21 cellular contexts compared by ENCODE assay signal in the genomic region with DNA sequence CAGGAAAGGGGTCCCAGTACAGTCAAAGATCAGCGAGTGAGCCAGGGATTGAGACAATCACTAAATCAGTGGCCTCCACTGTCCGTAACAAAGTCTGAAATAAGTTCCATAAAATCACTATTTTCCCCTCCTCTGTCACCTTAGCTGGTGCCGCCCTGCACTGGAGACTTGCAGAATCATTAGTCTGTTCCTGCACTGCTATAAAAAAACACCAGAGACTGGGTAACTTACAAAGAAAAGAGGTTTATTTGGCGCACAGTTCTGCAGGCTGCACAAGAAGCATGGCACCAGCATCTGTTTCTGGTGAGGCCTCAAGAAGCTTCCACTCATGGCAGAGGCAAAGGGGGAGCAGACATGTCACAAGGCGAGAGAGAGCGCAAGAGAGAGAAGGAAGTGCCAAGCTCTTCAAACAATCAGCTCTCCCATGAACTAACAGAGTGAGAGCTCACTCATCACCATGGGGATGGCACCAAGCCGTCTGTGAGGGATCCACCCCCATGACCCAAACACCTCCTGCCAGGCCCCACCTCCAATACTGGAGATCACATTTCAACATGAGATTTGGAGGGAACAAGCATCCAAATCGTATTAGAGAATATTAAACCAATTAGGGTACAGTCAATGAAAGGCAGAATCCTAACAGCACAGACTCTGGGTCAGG.
DNase-seq lines count a peak whose midpoint lies in the region; ATAC-seq and TF ChIP-seq lines count a peak whose summit lies in the region.
"Had no signal": no experiment of that assay in that cellular context is flagged by ENCODE, and none has a peak within 500 bp of the region (broad histone marks: within the 10 kb centered on the region; RNA-seq: fewer than 3 reads in every experiment).

No MANE protein-coding gene starts in this region.

- H3K27ac ChIP-seq in RWPE2 (ENCODE audit: poor library complexity, severe bottlenecking): no peak overlapping the region
- no peak overlapping the region for H3K27ac ChIP-seq in endodermal cell (ENCODE audit: low read depth, low read length)
- H3K27ac ChIP-seq in suprapubic skin: no peak overlapping the region
- H3K27ac ChIP-seq: breast epithelium, tibial artery had no signal

- in situ Hi-C loops in Caki2 (cut with HindIII; ENCODE audit: low pct_unique_long_range_greater_than_20kb, low sequenced_read_pairs): no loop called here

- H3K4me3 Mint-ChIP-seq in endodermal cell: no peak overlapping the region
- H3K4me3 Mint-ChIP-seq: activated CD4-positive, alpha-beta T cell treated with anti-CD3 and anti-CD28 coated beads for 36 hours; activated naive CD4-positive, alpha-beta T cell treated with anti-CD3 and anti-CD28 coated beads for 36 hours; activated T-cell treated with anti-CD3 and anti-CD28 coated beads, Interleukin-2, amount 50 U/mL, for 4 hours; CD14-positive monocyte; natural killer cell; stimulated activated naive B cell treated with anti-CD40 and anti-IgM and Interleukin-4, amounts not matched to agents 10 μg/mL and 1 μg/mL and 100 μg/mL, for 72 hours; T-helper 1 cell treated with Interleukin-12 subunit alpha and Interleukin-12 subunit beta and Interleukin-4 antibody, amounts not matched to agents 30 μg/mL and 1 μg/mL, for 36 hours had no signal

- H3K27me3 Mint-ChIP-seq in endodermal cell (ENCODE audit: insufficient read depth): no peaks in the 10 kb centered on the region
- H3K27me3 Mint-ChIP-seq: activated CD4-positive, alpha-beta T cell treated with anti-CD3 and anti-CD28 coated beads for 36 hours; stimulated activated naive B cell treated with anti-CD40 and anti-IgM and Interleukin-4, amounts not matched to agents 10 μg/mL and 1 μg/mL and 100 μg/mL, for 72 hours had no signal

- H3K36me3 Mint-ChIP-seq in endodermal cell (ENCODE audit: low read depth): peaks cover 2% of the 10 kb centered on the region
- H3K36me3 Mint-ChIP-seq: CD14-positive monocyte; natural killer cell; stimulated activated naive B cell treated with anti-CD40 and anti-IgM and Interleukin-4, amounts not matched to agents 10 μg/mL and 1 μg/mL and 100 μg/mL, for 72 hours had no signal

- H3K36me3 ChIP-seq in RWPE2 (ENCODE audit: low read depth) (no peaks in the 10 kb centered on the region), endodermal cell (ENCODE audit: control insufficient read depth, insufficient read depth, low read length) (no peaks in the 10 kb centered on the region), suprapubic skin (no peaks in the 10 kb centered on the region)
- H3K36me3 ChIP-seq: breast epithelium, tibial artery had no signal

- peak; percentile 14 for DNase-seq in Caki2 (ENCODE audit: low read depth)
- peak; percentile 4 for DNase-seq in ELR (ENCODE audit: low read depth)
- DNase-seq in RWPE2 (ENCODE audit: low spot score): no peak
- no peak for DNase-seq in endodermal cell
- no peak for DNase-seq in suprapubic skin (ENCODE audit: low spot score in 2 of 2)
- DNase-seq: activated CD4-positive, alpha-beta T cell treated with anti-CD3 and anti-CD28 coated beads for 36 hours; activated naive CD4-positive, alpha-beta T cell treated with anti-CD3 and anti-CD28 coated beads for 36 hours; activated T-cell treated with anti-CD3 and anti-CD28 coated beads, Interleukin-2, amount 50 U/mL, for 4 hours; cortex of kidney; GDM1; natural killer cell; NCI-H1694; small intestine; stimulated activated naive B cell treated with anti-CD40 and anti-IgM and Interleukin-4, amounts not matched to agents 10 μg/mL and 1 μg/mL and 100 μg/mL, for 72 hours; tibial artery had no signal

- H3K27ac Mint-ChIP-seq in endodermal cell: peak overlapping the region; percentile 61
- H3K27ac Mint-ChIP-seq: activated CD4-positive, alpha-beta T cell treated with anti-CD3 and anti-CD28 coated beads for 36 hours; activated naive CD4-positive, alpha-beta T cell treated with anti-CD3 and anti-CD28 coated beads for 36 hours; natural killer cell; stimulated activated naive B cell treated with anti-CD40 and anti-IgM and Interleukin-4, amounts not matched to agents 10 μg/mL and 1 μg/mL and 100 μg/mL, for 72 hours; T-helper 1 cell treated with Interleukin-12 subunit alpha and Interleukin-12 subunit beta and Interleukin-4 antibody, amounts not matched to agents 30 μg/mL and 1 μg/mL, for 36 hours had no signal

- H3K9me3 Mint-ChIP-seq in endodermal cell: peaks cover 4% of the 10 kb centered on the region
- H3K9me3 Mint-ChIP-seq: natural killer cell had no signal

- no peak for TF ChIP-seq POLR2A in suprapubic skin (IDR thresholded peaks at IDR 0.05)

- H3K9me3 ChIP-seq in RWPE2 (ENCODE audit: severe bottlenecking) (no peaks in the 10 kb centered on the region), endodermal cell (ENCODE audit: control insufficient read depth, low read length) (no peaks in the 10 kb centered on the region), suprapubic skin (no peaks in the 10 kb centered on the region)
- H3K9me3 ChIP-seq: breast epithelium, tibial artery had no signal

- WGBS in endodermal cell (ENCODE audit: insufficient coverage in 1 of 2, insufficient read length in 1 of 2), 2 experiments: 91 to 100% methylated on average over 5 to 8 of the region's 8 CpGs
- WGBS in suprapubic skin: 88% methylated on average over 8 of the region's 8 CpGs

- ATAC-seq in RWPE2 (ENCODE audit: low read depth) (peak; percentile 61; the same call in 2 of the 3 replicates), GM19455 (IDR thresholded peaks at IDR 0.05; ENCODE audit: unreplicated experiment) (no peak), HG02623 (IDR thresholded peaks at IDR 0.05; ENCODE audit: unreplicated experiment) (no peak)
- ATAC-seq: activated CD4-positive, alpha-beta T cell treated with anti-CD3 and anti-CD28 coated beads for 36 hours; activated T-cell treated with anti-CD3 and anti-CD28 coated beads, Interleukin-2, amount 50 U/mL, for 4 hours; natural killer cell; Panc1; stimulated activated naive B cell treated with anti-CD40 and anti-IgM and Interleukin-4, amounts not matched to agents 10 μg/mL and 1 μg/mL and 100 μg/mL, for 72 hours had no signal

- TF ChIP-seq EP300 in suprapubic skin (IDR thresholded peaks at IDR 0.05): no peak

- H3K4me1 ChIP-seq in RWPE2 (ENCODE audit: insufficient read depth, poor library complexity, severe bottlenecking): no peaks in the 10 kb centered on the region
- peaks cover 6% of the 10 kb centered on the region for H3K4me1 ChIP-seq in endodermal cell (ENCODE audit: control insufficient read depth, insufficient read depth, low read length)
- H3K4me1 ChIP-seq in suprapubic skin: no peaks in the 10 kb centered on the region
- H3K4me1 ChIP-seq: breast epithelium, tibial artery had no signal

- no peak overlapping the region for H3K4me3 ChIP-seq in RWPE2 (ENCODE audit: severe bottlenecking)
- no peak overlapping the region for H3K4me3 ChIP-seq in endodermal cell (ENCODE audit: low read length)
- no peak overlapping the region for H3K4me3 ChIP-seq in suprapubic skin
- H3K4me3 ChIP-seq: breast epithelium, tibial artery had no signal

- TF ChIP-seq CTCF in RWPE2 (IDR thresholded peaks at IDR 0.05; ENCODE audit: poor library complexity, severe bottlenecking): no peak
- no peak for TF ChIP-seq CTCF in endodermal cell (conservative IDR thresholded peaks at IDR 0.05)
- TF ChIP-seq CTCF in suprapubic skin (IDR thresholded peaks at IDR 0.05): no peak

- H3K27me3 ChIP-seq in RWPE2 (ENCODE audit: insufficient read depth, poor library complexity, severe bottlenecking) (no peaks in the 10 kb centered on the region), endodermal cell (ENCODE audit: control insufficient read depth, insufficient read depth, low read length, poor library complexity, severe bottlenecking) (no peaks in the 10 kb centered on the region), suprapubic skin (no peaks in the 10 kb centered on the region)
- H3K27me3 ChIP-seq: breast epithelium, tibial artery had no signal

- peaks cover 16% of the 10 kb centered on the region for H3K4me1 Mint-ChIP-seq in endodermal cell
- H3K4me1 Mint-ChIP-seq: activated CD4-positive, alpha-beta T cell treated with anti-CD3 and anti-CD28 coated beads for 36 hours; natural killer cell; stimulated activated naive B cell treated with anti-CD40 and anti-IgM and Interleukin-4, amounts not matched to agents 10 μg/mL and 1 μg/mL and 100 μg/mL, for 72 hours had no signal

- no peak overlapping the region for H3K9ac ChIP-seq in endodermal cell (ENCODE audit: extremely low read depth, low read length, poor library complexity, severe bottlenecking)

Comparison
In these comparisons a context has a peak if more than half of its experiments do, and no peak if none do; other contexts are left out.
1. DNase-seq: peak in Caki2 (single experiment) and ELR (single experiment); none in RWPE2 (single experiment), endodermal cell (single experiment) and suprapubic skin (0 of 2).